ENCODE assay signal across 8 cellular contexts in the genomic region with DNA sequence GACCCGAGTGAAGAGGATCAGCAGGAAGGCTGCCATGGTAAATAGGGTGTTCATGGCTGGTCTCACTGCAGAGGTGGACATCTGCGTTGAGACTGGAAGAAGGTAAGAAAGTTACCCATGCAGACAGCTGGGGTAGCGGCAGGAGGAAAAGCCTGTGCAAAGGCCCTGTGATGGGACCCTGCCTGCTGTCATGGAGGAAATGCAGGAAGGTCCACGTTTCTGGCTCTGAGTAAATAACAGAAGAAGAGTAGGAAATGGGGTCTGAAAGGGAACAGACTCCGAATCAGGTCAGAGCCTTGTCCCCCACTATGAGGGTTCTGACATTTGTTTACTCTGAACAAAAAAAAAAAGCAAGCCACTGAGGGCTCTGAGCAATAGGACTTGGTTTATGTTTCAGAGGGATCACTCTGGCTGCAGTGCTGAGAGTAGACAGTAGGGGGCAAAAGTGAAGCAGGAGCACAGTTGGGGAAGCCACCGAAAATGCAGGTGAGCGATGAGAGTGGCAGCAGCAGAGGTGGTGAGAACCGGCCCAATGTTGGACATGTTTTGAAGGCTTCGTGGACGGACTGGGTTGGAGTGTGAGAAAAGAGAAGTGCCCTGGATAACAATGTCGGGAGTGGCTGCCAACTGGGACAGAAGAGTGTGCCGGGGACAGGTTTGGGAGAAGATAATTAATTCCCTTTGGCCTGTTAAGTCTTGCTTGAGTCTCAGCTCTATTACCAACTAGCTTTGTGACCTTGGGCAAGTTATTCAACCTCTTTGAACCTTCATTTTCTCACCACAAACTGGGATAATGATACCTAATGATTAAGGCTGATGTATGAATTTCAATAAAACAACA. TPM values are rescaled to one million over a fixed set of nuclear protein-coding genes. Genes with fewer than 3 reads are reported as not detected.
DNase-seq lines count a peak whose midpoint lies in the region; ATAC-seq lines count a peak whose summit lies in the region.

No MANE protein-coding gene starts in this region.

- no peak overlapping the region for H2BK5ac ChIP-seq in mesenchymal stem cell (ENCODE audit: low read depth, low read length, poor library complexity, severe bottlenecking)

- H3K27ac ChIP-seq in ACC112 (ENCODE audit: low read depth, low read length) (peak overlapping the region; percentile 94), mesenchymal stem cell (ENCODE audit: low read length, poor library complexity, severe bottlenecking) (no peak overlapping the region)

- H3K79me2 ChIP-seq in ACC112 (ENCODE audit: control insufficient read depth, insufficient read depth, low read length, unreplicated experiment), result no peaks in the 10 kb centered on the region

- H3K27me3 Mint-ChIP-seq in activated CD4-positive, alpha-beta T cell treated with anti-CD3 and anti-CD28 coated beads, Interleukin-2, amount 10 ng/mL, durations not matched to agents 24 days and 14 days, result no peaks in the 10 kb centered on the region

- H2BK12ac ChIP-seq in mesenchymal stem cell (ENCODE audit: low read length in 2 of 2), result peak overlapping the region; percentile 95 to 98

- peak overlapping the region; percentile 64 to 76 for H3K4ac ChIP-seq in mesenchymal stem cell (ENCODE audit: low read depth in 1 of 2, low read length in 2 of 2)

- no peak overlapping the region for H3K23ac ChIP-seq in mesenchymal stem cell (ENCODE audit: low read length in 2 of 2)

- H3K27ac Mint-ChIP-seq in activated CD4-positive, alpha-beta T cell treated with anti-CD3 and anti-CD28 coated beads, Interleukin-2, amount 10 ng/mL, durations not matched to agents 24 days and 14 days, result no peak overlapping the region

- no peak overlapping the region for H3K4me2 ChIP-seq in mesenchymal stem cell (ENCODE audit: low read length, poor library complexity, severe bottlenecking)

- peaks cover 15% of the 10 kb centered on the region for H3K4me1 Mint-ChIP-seq in activated CD4-positive, alpha-beta T cell treated with anti-CD3 and anti-CD28 coated beads, Interleukin-2, amount 10 ng/mL, durations not matched to agents 24 days and 14 days

- 49% methylated on average over 11 of the region's 12 CpGs for WGBS in mesenchymal stem cell

- H3K36me3 ChIP-seq in ACC112 (ENCODE audit: insufficient read depth, low read length), result no peaks in the 10 kb centered on the region
- peaks cover 0 to 3% of the 10 kb centered on the region in 2 experiments for H3K36me3 ChIP-seq in mesenchymal stem cell (ENCODE audit: control insufficient read depth in 1 of 2, insufficient read depth in 2 of 2, low read depth in 1 of 2, low read length in 2 of 2)

- no peaks in the 10 kb centered on the region for H3K9me3 Mint-ChIP-seq in activated CD4-positive, alpha-beta T cell treated with anti-CD3 and anti-CD28 coated beads, Interleukin-2, amount 10 ng/mL, durations not matched to agents 24 days and 14 days

- H4K8ac ChIP-seq in mesenchymal stem cell (ENCODE audit: low read length), result peak overlapping the region; percentile 82

- peaks cover 45% of the 10 kb centered on the region for H3K36me3 Mint-ChIP-seq in activated CD4-positive, alpha-beta T cell treated with anti-CD3 and anti-CD28 coated beads, Interleukin-2, amount 10 ng/mL, durations not matched to agents 24 days and 14 days (ENCODE audit: low read depth)

- H3K18ac ChIP-seq in mesenchymal stem cell (ENCODE audit: low read depth in 1 of 2, low read length in 2 of 2), result peak overlapping the region; percentile 67 to 86

- intact Hi-C loops in activated CD4-positive, alpha-beta T cell treated with anti-CD3 and anti-CD28 coated beads, Interleukin-2, amount 10 ng/mL, durations not matched to agents 24 days and 14 days (cut with micrococcal nuclease), result loop anchor here (1.0 to 2.0 kb wide), 2 partner anchors 39 to 184 kb away; partner anchors contain the start of gene MAP3K5

- peak overlapping the region; percentile 86 for H2BK15ac ChIP-seq in mesenchymal stem cell (ENCODE audit: low read depth, poor library complexity, severe bottlenecking)

- peak overlapping the region; percentile 14 for H2AK5ac ChIP-seq in mesenchymal stem cell (ENCODE audit: low read length, severe bottlenecking)

- DNase-seq in NCI-H226, result peak; percentile 30
- DNase-seq in activated CD4-positive, alpha-beta T cell treated with anti-CD3 and anti-CD28 coated beads, Interleukin-2, amount 10 ng/mL, durations not matched to agents 24 days and 14 days, result peak; percentile 94
- peak; percentile 82 for DNase-seq in dermis blood vessel endothelial cell
- peak; percentile 77 for DNase-seq in mesenchymal stem cell
- peak; percentile 65 for DNase-seq in stimulated activated CD8-positive, alpha-beta memory T cell treated with anti-CD3 and anti-CD28 coated beads, Interleukin-4, amount 100 ng/mL, for 24 hours (ENCODE audit: low read depth)

- H3K79me1 ChIP-seq in mesenchymal stem cell (replicated peaks; ENCODE audit: low read length, poor library complexity, severe bottlenecking), result peaks cover 2% of the 10 kb centered on the region

- peak overlapping the region; percentile 66 for H2BK120ac ChIP-seq in mesenchymal stem cell (ENCODE audit: low read depth, low read length)

- ATAC-seq in GM18498 (IDR thresholded peaks at IDR 0.05; ENCODE audit: unreplicated experiment), result peak; percentile 88
- ATAC-seq in HG02973 (IDR thresholded peaks at IDR 0.05; ENCODE audit: unreplicated experiment), result peak; percentile 91

- H3K4me3 ChIP-seq in ACC112 (ENCODE audit: low read depth, low read length) (no peak overlapping the region), mesenchymal stem cell (ENCODE audit: insufficient read depth in 1 of 2, low read depth in 1 of 2, low read length in 2 of 2) (no peak overlapping the region)

- H2AFZ ChIP-seq in ACC112 (ENCODE audit: low read length, unreplicated experiment), result no peak overlapping the region
- H2AFZ ChIP-seq in mesenchymal stem cell (ENCODE audit: low read depth, low read length), result no peak overlapping the region

- peaks cover 56% of the 10 kb centered on the region for H3K4me1 ChIP-seq in ACC112 (ENCODE audit: control insufficient read depth, insufficient read depth, low read length, unreplicated experiment)
- peaks cover 16% of the 10 kb centered on the region for H3K4me1 ChIP-seq in mesenchymal stem cell (ENCODE audit: control insufficient read depth, insufficient read depth, low read depth, low read length)

- H3K4me3 Mint-ChIP-seq in activated CD4-positive, alpha-beta T cell treated with anti-CD3 and anti-CD28 coated beads, Interleukin-2, amount 10 ng/mL, durations not matched to agents 24 days and 14 days, result no peak overlapping the region

- H3K27me3 ChIP-seq in ACC112 (ENCODE audit: insufficient read depth, low read length) (no peaks in the 10 kb centered on the region), mesenchymal stem cell (ENCODE audit: control insufficient read depth in 1 of 2, insufficient read depth in 1 of 2, low read length in 2 of 2) (no peaks in the 10 kb centered on the region)

- H3K9me3 ChIP-seq in mesenchymal stem cell (ENCODE audit: control insufficient read depth, low read length), result no peaks in the 10 kb centered on the region

- peak overlapping the region; percentile 17 for H3K9ac ChIP-seq in mesenchymal stem cell (ENCODE audit: low read length)

- peak overlapping the region; percentile 1 for H4K91ac ChIP-seq in mesenchymal stem cell (ENCODE audit: low read length)

- peak overlapping the region in 1 of 2 experiments; percentile 23 for H3K14ac ChIP-seq in mesenchymal stem cell (ENCODE audit: low read length in 2 of 2)

RNA-seq across cellular contexts. Expression of gene MAP7, which starts 57.9 kb away (rescaled TPM):
- 1.0 and 1.1 TPM in 2 replicates for total RNA-seq in activated CD4-positive, alpha-beta T cell treated with anti-CD3 and anti-CD28 coated beads, Interleukin-2, amount 10 ng/mL, durations not matched to agents 24 days and 14 days
- 0.34 and 1.1 TPM in 2 replicates for total RNA-seq in dermis blood vessel endothelial cell
- 0.61 TPM for polyA plus RNA-seq in mesenchymal stem cell (2013, experiment 1 of 2)
- polyA plus RNA-seq in mesenchymal stem cell (2013, experiment 2 of 2), result 0.55 TPM

Comparison
In these comparisons a context has a peak if more than half of its experiments do, and no peak if none do; other contexts are left out.
1. DNase-seq: peak in every context shown above with its lines; median percentile 94 in activated CD4-positive, alpha-beta T cell treated with anti-CD3 and anti-CD28 coated beads, Interleukin-2, amount 10 ng/mL, durations not matched to agents 24 days and 14 days; 82 in dermis blood vessel endothelial cell; 77 in mesenchymal stem cell; 65 in stimulated activated CD8-positive, alpha-beta memory T cell treated with anti-CD3 and anti-CD28 coated beads, Interleukin-4, amount 100 ng/mL, for 24 hours; 30 in NCI-H226.